16 cellular contexts compared by ENCODE assay signal in genomic region chr2:70116936-70117554, GRCh38. TPM values are rescaled to one million over a fixed set of nuclear protein-coding genes. Genes with fewer than 3 reads are reported as not detected.
DNase-seq lines count a peak whose midpoint lies in the region; ATAC-seq, FAIRE-seq and TF ChIP-seq lines count a peak whose summit lies in the region.
"Had no signal": no experiment of that assay in that cellular context is flagged by ENCODE, and none has a peak within 500 bp of the region (broad histone marks: within the 10 kb centered on the region; RNA-seq: fewer than 3 reads in every experiment).

No MANE protein-coding gene starts in this region.

- no peak overlapping the region for H3K4me3 ChIP-seq in BLaER1 treated with 17β-estradiol and CSF1 and Interleukin-3, amounts not matched to agents 10 nM and 100 nM
- peak overlapping the region; percentile 30; the same call in 1 of the 2 replicates for H3K4me3 ChIP-seq in GM12878
- H3K4me3 ChIP-seq in neural progenitor cell, result no peak overlapping the region

- H3K36me3 ChIP-seq in BLaER1 treated with 17β-estradiol and CSF1 and Interleukin-3, amounts not matched to agents 10 nM and 100 nM, result no peaks in the 10 kb centered on the region
- H3K36me3 ChIP-seq in GM12878 (ENCODE audit: control insufficient read depth in 2 of 2, insufficient read depth in 2 of 2, low read length in 1 of 2) (no peaks in the 10 kb centered on the region), neural progenitor cell (no peaks in the 10 kb centered on the region)

- DNase-seq in GM12878 (ENCODE audit: low read depth, low spot score) (no peak), neural progenitor cell (ENCODE audit: low spot score) (no peak), MCF 10A (ENCODE audit: unreplicated experiment) (no peak), GM20000 (ENCODE audit: low spot score) (no peak)
- DNase-seq: activated CD8-positive, alpha-beta memory T cell treated with anti-CD3 and anti-CD28 coated beads, Interleukin-2, amount 50 U/mL, for 48 hours; EL; NCI-H1694; NK-92 treated with Interleukin-12 subunit alpha and Interleukin-12 subunit beta, amount 100 ng/mL, for 24 hours; stimulated activated CD4-positive, alpha-beta T cell treated with anti-CD3 and anti-CD28 coated beads, Interleukin-4, amount 100 ng/mL, for 1 hour; stimulated activated naive CD4-positive, alpha-beta T cell treated with Interleukin-2 at 50 U/mL for 16 hours had no signal

- H3K4me3 Mint-ChIP-seq in neural progenitor cell (peak overlapping the region; percentile 10), MCF 10A (ENCODE audit: unreplicated experiment) (no peak overlapping the region)
- H3K4me3 Mint-ChIP-seq: memory B cell had no signal

- no peak for FAIRE-seq in GM12878 (lab: Jason Lieb, UNC)

- H3K9ac ChIP-seq in BLaER1 treated with 17β-estradiol and CSF1 and Interleukin-3, amounts not matched to agents 10 nM and 100 nM, result peak overlapping the region in 4 of 11 experiments; percentile 27 to 50 (median 36); a peak in 4 of 22 replicates
- H3K9ac ChIP-seq in GM12878 (ENCODE audit: control insufficient read depth, insufficient read depth, low read length), result peak overlapping the region; percentile 48
- H3K9ac ChIP-seq in neural progenitor cell, result no peak overlapping the region

- intact Hi-C loops in GM12878 (cut with micrococcal nuclease; ENCODE audit: unreplicated experiment) (no loop called here), MCF 10A (cut with micrococcal nuclease) (no loop called here)

- CTCF ChIA-PET in GM12878 (lab: Yijun Ruan, JAX), result interaction anchor here (0.6 to 3.5 kb wide), 7 partner anchors 9 to 205 kb away, joined by 3 to 22 read pairs (median 8); no protein-coding TSS in a partner anchor
- CTCF ChIA-PET in MCF 10A (lab: Yijun Ruan, JAX), result interaction anchor here (0.6 kb wide), 1 partner anchor 27 kb away, joined by 3 read pairs; no protein-coding TSS in a partner anchor

- peaks cover 65% of the 10 kb centered on the region for H3K4me1 Mint-ChIP-seq in neural progenitor cell
- no peaks in the 10 kb centered on the region for H3K4me1 Mint-ChIP-seq in MCF 10A (ENCODE audit: insufficient read depth, unreplicated experiment)

- H3K27ac ChIP-seq in BLaER1 treated with 17β-estradiol and CSF1 and Interleukin-3, amounts not matched to agents 10 nM and 100 nM, result peak overlapping the region in 5 of 11 experiments; percentile 3 to 61 (median 41); a peak in 10 of 22 replicates
- peak overlapping the region; percentile 88 for H3K27ac ChIP-seq in GM12878 (ENCODE audit: control insufficient read depth, insufficient read depth)
- peak overlapping the region; percentile 55 for H3K27ac ChIP-seq in neural progenitor cell

- no peaks in the 10 kb centered on the region for H3K9me3 Mint-ChIP-seq in neural progenitor cell
- H3K9me3 Mint-ChIP-seq in MCF 10A (ENCODE audit: unreplicated experiment), result no peaks in the 10 kb centered on the region

- peaks cover 67 to 90% (median 76%) of the 10 kb centered on the region in 10 experiments for H3K4me1 ChIP-seq in BLaER1 treated with 17β-estradiol and CSF1 and Interleukin-3, amounts not matched to agents 10 nM and 100 nM
- peaks cover 57% of the 10 kb centered on the region for H3K4me1 ChIP-seq in GM12878 (ENCODE audit: control insufficient read depth, insufficient read depth, low read length)
- H3K4me1 ChIP-seq in neural progenitor cell, result peaks cover 57% of the 10 kb centered on the region

- H3K79me2 ChIP-seq in GM12878 (ENCODE audit: control insufficient read depth, insufficient read depth, low read length) (no peaks in the 10 kb centered on the region), neural progenitor cell (ENCODE audit: low read depth) (no peaks in the 10 kb centered on the region)

- no peak for TF ChIP-seq RAD21 in Ishikawa (IDR thresholded peaks at IDR 0.05; ENCODE audit: low read depth)
- no peak for TF ChIP-seq RAD21 in GM12878 (IDR thresholded peaks at IDR 0.05; ENCODE audit: insufficient read depth, low read depth, low read length)

- TF ChIP-seq EP300 in Ishikawa (IDR thresholded peaks at IDR 0.05; ENCODE audit: borderline replicate concordance) (peak; percentile 68; the same call in 1 of the 2 replicates), GM12878 (IDR thresholded peaks at IDR 0.05; ENCODE audit: borderline replicate concordance in 1 of 2, control insufficient read depth in 1 of 2, low read depth in 2 of 2, low read length in 2 of 2) (no peak)

- H2AFZ ChIP-seq in GM12878 (ENCODE audit: control insufficient read depth, low read depth, low read length) (peak overlapping the region; percentile 78), neural progenitor cell (replicated peaks) (peak overlapping the region; percentile 54)

- BruUV-seq in GM12878 (replicated peaks; lab: Mats Ljungman, UMichigan) (no TSS peak), MCF 10A (replicated peaks; lab: Mats Ljungman, UMichigan) (no TSS peak)

- POLR2A ChIA-PET in GM12878 (lab: Charles Lee), result interaction anchor here (0.7 to 13.9 kb wide), 9 partner anchors 8 to 43 kb away, joined by 3 to 280 read pairs (median 26); partner anchors contain the start of gene PCBP1
- POLR2A ChIA-PET in MCF 10A (lab: Yijun Ruan, JAX), result interaction anchor here (0.7 to 3.9 kb wide), 2 partner anchors 8 to 15 kb away, joined by 3 to 13 read pairs; no protein-coding TSS in a partner anchor

- no peak for TF ChIP-seq POLR2A in GM12878 (IDR thresholded peaks at IDR 0.05; ENCODE audit: low read depth, low read length)

- RAD21 ChIA-PET in GM12878 (lab: Charles Lee; ENCODE audit: unreplicated experiment), result interaction anchor here (0.9 to 14.2 kb wide), 12 partner anchors 8 to 205 kb away, joined by 3 to 234 read pairs (median 13); no protein-coding TSS in a partner anchor

- TF ChIP-seq CTCF in GM12878 (IDR thresholded peaks at IDR 0.05 in 2 of 3, conservative IDR thresholded peaks at IDR 0.05 in 1 of 3; ENCODE audit: control insufficient read depth in 2 of 3, extremely low read depth in 1 of 3, insufficient read depth in 1 of 3, low read depth in 3 of 3, low read length in 3 of 3), result no peak
- TF ChIP-seq CTCF in neural progenitor cell (IDR thresholded peaks at IDR 0.05), result no peak
- TF ChIP-seq CTCF in MCF 10A (IDR thresholded peaks at IDR 0.05; ENCODE audit: unreplicated experiment), result no peak
- no peak for TF ChIP-seq CTCF in GM20000 (IDR thresholded peaks at IDR 0.05; ENCODE audit: extremely low read depth, missing control alignments)

- H3K36me3 Mint-ChIP-seq in neural progenitor cell (no peaks in the 10 kb centered on the region), MCF 10A (ENCODE audit: insufficient read depth, unreplicated experiment) (no peaks in the 10 kb centered on the region)
- H3K36me3 Mint-ChIP-seq: memory B cell had no signal

- H3K27ac Mint-ChIP-seq in neural progenitor cell (peak overlapping the region; percentile 42), MCF 10A (ENCODE audit: low read depth, unreplicated experiment) (no peak overlapping the region)
- H3K27ac Mint-ChIP-seq: memory B cell had no signal

- no peaks in the 10 kb centered on the region for H4K20me1 ChIP-seq in BLaER1 treated with 17β-estradiol and CSF1 and Interleukin-3, amounts not matched to agents 10 nM and 100 nM
- H4K20me1 ChIP-seq in GM12878 (ENCODE audit: control insufficient read depth, insufficient read depth) (no peaks in the 10 kb centered on the region), neural progenitor cell (ENCODE audit: low read depth) (no peaks in the 10 kb centered on the region)

- H3K27me3 Mint-ChIP-seq in neural progenitor cell (ENCODE audit: insufficient read depth, low read depth), result peaks cover 9% of the 10 kb centered on the region
- no peaks in the 10 kb centered on the region for H3K27me3 Mint-ChIP-seq in MCF 10A (ENCODE audit: insufficient read depth, unreplicated experiment)
- H3K27me3 Mint-ChIP-seq: memory B cell had no signal

- ATAC-seq in GM12878, result no peak
- ATAC-seq in GM21737 (IDR thresholded peaks at IDR 0.05; ENCODE audit: unreplicated experiment), result no peak
- no peak for ATAC-seq in HG02678 (IDR thresholded peaks at IDR 0.05; ENCODE audit: unreplicated experiment)
- ATAC-seq: HCT116 had no signal

- WGBS in GM12878 (ENCODE audit: insufficient coverage, insufficient replicate concordance, low lambda C conversion rate, missing lambda C conversion rate), result 69% methylated on average over 2 of the region's 2 CpGs

- H3K27me3 ChIP-seq in BLaER1 treated with 17β-estradiol and CSF1 and Interleukin-3, amounts not matched to agents 10 nM and 100 nM, result no peaks in the 10 kb centered on the region
- H3K27me3 ChIP-seq in GM12878 (replicated peaks in 1 of 2; ENCODE audit: control insufficient read depth in 2 of 2, insufficient read depth in 2 of 2, low read length in 1 of 2), result no peaks in the 10 kb centered on the region
- H3K27me3 ChIP-seq in neural progenitor cell, result no peaks in the 10 kb centered on the region

- H3F3A ChIP-seq in neural progenitor cell (ENCODE audit: low read depth), result peaks cover 35% of the 10 kb centered on the region

- H3K9me3 ChIP-seq in BLaER1 treated with 17β-estradiol and CSF1 and Interleukin-3, amounts not matched to agents 10 nM and 100 nM (replicated peaks in 1 of 11), result no peaks in the 10 kb centered on the region
- H3K9me3 ChIP-seq in GM12878 (replicated peaks; ENCODE audit: control insufficient read depth, insufficient read depth, low read length) (no peaks in the 10 kb centered on the region), neural progenitor cell (ENCODE audit: low read depth) (no peaks in the 10 kb centered on the region)

- H3K4me2 ChIP-seq in BLaER1 treated with 17β-estradiol and CSF1 and Interleukin-3, amounts not matched to agents 10 nM and 100 nM, result peak overlapping the region; percentile 56 to 97 (median 75); a peak in 21 of 22 replicates
- H3K4me2 ChIP-seq in GM12878 (ENCODE audit: control insufficient read depth, insufficient read depth), result peak overlapping the region; percentile 55
- peak overlapping the region; percentile 59 for H3K4me2 ChIP-seq in neural progenitor cell

- SMC1A ChIA-PET in GM12878 (lab: Charles Lee; ENCODE audit: uncharacterized antibody, unreplicated experiment), result interaction anchor here (0.8 to 14.6 kb wide), 11 partner anchors 8 to 48 kb away, joined by 3 to 311 read pairs (median 7); no protein-coding TSS in a partner anchor

- in situ Hi-C loops in GM12878 (cut with MboI), result loop anchor here (25.0 kb wide), 1 partner anchor 1730 kb away; no protein-coding TSS in a partner anchor

RNA-seq across cellular contexts. Expression of gene PCBP1, which starts 29.8 kb away (rescaled TPM):
- 26.7 and 27.7 TPM in 2 replicates for total RNA-seq in GM12878 (2013; cell fraction: nucleolus; rRNA removed)
- total RNA-seq in GM12878 (2014; rRNA removed) (64.0 and 84.2 TPM in 2 replicates), GM12878 (2014; rRNA removed; fragmentation: Illumina TruSeq; extraction: Trizol) (45.5 and 47.3 TPM in 2 replicates), GM12878 (2021) (494 and 497 TPM in 2 replicates), neural progenitor cell (ENCODE audit: low replicate concordance) (62.0 and 82.0 TPM in 2 replicates), MCF 10A (2022) (259 and 277 TPM in 2 replicates)
- polyA plus RNA-seq in GM12878 (2011; ENCODE audit: low read depth), result 211 TPM
- polyA plus RNA-seq in GM12878 (2011; rRNA removed) (83.5 and 121 TPM in 2 replicates), GM12878 (2014; fragmentation: Illumina TruSeq; extraction: Trizol) (304 and 338 TPM in 2 replicates), GM12878 (2014; fragmentation: Nextera tagmentation; extraction: Ambion mirVana) (10 to 100 TPM; 24.4 to 28.9 TPM), GM12878 (2014; rRNA removed) (221 and 272 TPM in 2 replicates), GM12878 (2016; fragmentation: Nextera tagmentation; extraction: Ambion mirVana) (100 to 1,000 TPM; 138 to 259 TPM)
- 149 and 196 TPM in 2 replicates for polyA plus RNA-seq in GM12878 (2011; cell fraction: cytosol; rRNA removed)
- polyA plus RNA-seq in GM12878 (2011; cell fraction: nucleus; rRNA removed), result 123 and 173 TPM in 2 replicates
- polyA plus RNA-seq in GM12878 (2012), result 433 and 458 TPM in 2 replicates
- polyA minus RNA-seq in GM12878 (2011; rRNA and poly(A)+ RNA removed), result 85.5 and 116 TPM in 2 replicates
- 83.9 and 87.5 TPM in 2 replicates for polyA minus RNA-seq in GM12878 (2011; cell fraction: cytosol; rRNA and poly(A)+ RNA removed)
- polyA minus RNA-seq in GM12878 (2011; cell fraction: nucleus; rRNA and poly(A)+ RNA removed), result 37.4 and 58.0 TPM in 2 replicates
